ENCODE assay signal across 10 cellular contexts in the genomic region with DNA sequence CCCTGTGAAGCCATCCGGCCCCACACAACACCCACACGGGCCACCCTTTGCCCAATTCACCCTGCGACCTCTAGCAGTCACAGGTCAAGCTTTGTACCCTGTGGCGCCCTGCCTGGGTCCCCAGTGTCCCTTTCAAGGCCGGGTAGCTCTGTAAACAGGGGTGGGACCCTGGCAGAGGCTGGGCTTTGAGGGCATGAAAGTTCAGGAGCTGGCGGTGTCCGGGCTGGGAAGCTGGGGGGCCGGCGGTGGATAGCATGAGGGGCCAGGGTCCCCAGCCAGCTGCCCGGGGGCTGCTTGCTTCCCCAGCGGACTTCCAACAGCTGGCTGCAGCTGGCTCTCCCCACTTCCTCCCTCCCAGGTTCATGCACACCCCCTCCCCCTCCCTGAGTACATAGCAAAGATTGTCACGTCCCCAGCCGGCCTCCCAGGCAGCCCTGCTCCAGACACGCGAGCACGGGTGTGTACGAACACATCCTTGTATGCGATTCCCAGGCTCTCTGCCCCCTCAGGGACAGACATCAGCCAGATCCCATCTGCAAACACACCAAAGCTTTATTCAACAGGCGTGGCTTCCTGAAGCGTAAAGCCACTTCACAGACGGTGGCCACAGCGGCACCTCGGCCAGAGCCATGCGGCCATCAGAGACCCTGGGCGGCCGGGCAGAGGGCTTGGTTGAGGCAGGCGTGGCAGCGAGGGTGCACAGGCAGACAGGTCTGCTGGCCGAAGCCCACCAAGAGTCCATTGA. TPM values are rescaled to one million over a fixed set of nuclear protein-coding genes. Genes with fewer than 3 reads are reported as not detected.
A peak's percentile ranks its signal among the peaks of the same experiment; 100 is the strongest.
DNase-seq lines count a peak whose midpoint lies in the region; ATAC-seq and TF ChIP-seq lines count a peak whose summit lies in the region.
"Had no signal": no experiment of that assay in that cellular context is flagged by ENCODE, and none has a peak within 500 bp of the region (broad histone marks: within the 10 kb centered on the region; RNA-seq: fewer than 3 reads in every experiment).

No MANE protein-coding gene starts in this region.

- H3K27ac Mint-ChIP-seq in activated naive CD8-positive, alpha-beta T cell treated with anti-CD3 and anti-CD28 coated beads, Interleukin-2, amount 10 ng/mL, durations not matched to agents 7 days and 5 days, result peak overlapping the region; percentile 51
- no peak overlapping the region for H3K27ac Mint-ChIP-seq in activated naive CD8-positive, alpha-beta T cell treated with anti-CD3 and anti-CD28 coated beads for 36 hours
- H3K27ac Mint-ChIP-seq in activated CD4-positive, alpha-beta memory T cell treated with anti-CD3 and anti-CD28 coated beads for 36 hours, result no peak overlapping the region
- H3K27ac Mint-ChIP-seq: activated CD8-positive, alpha-beta memory T cell treated with anti-CD3 and anti-CD28 coated beads, Interleukin-2, amount 10 ng/mL, durations not matched to agents 7 days and 5 days had no signal

- no peaks in the 10 kb centered on the region for H3K36me3 Mint-ChIP-seq in activated naive CD8-positive, alpha-beta T cell treated with anti-CD3 and anti-CD28 coated beads, Interleukin-2, amount 10 ng/mL, durations not matched to agents 7 days and 5 days
- no peaks in the 10 kb centered on the region for H3K36me3 Mint-ChIP-seq in activated naive CD8-positive, alpha-beta T cell treated with anti-CD3 and anti-CD28 coated beads for 36 hours
- no peaks in the 10 kb centered on the region for H3K36me3 Mint-ChIP-seq in activated CD4-positive, alpha-beta memory T cell treated with anti-CD3 and anti-CD28 coated beads for 36 hours
- H3K36me3 Mint-ChIP-seq: activated CD8-positive, alpha-beta memory T cell treated with anti-CD3 and anti-CD28 coated beads, Interleukin-2, amount 10 ng/mL, durations not matched to agents 7 days and 5 days had no signal

- no peaks in the 10 kb centered on the region for H3K27me3 ChIP-seq in lower lobe of right lung (ENCODE audit: low read depth)

- H3K9me3 Mint-ChIP-seq in activated naive CD8-positive, alpha-beta T cell treated with anti-CD3 and anti-CD28 coated beads, Interleukin-2, amount 10 ng/mL, durations not matched to agents 7 days and 5 days, result no peaks in the 10 kb centered on the region
- H3K9me3 Mint-ChIP-seq in activated naive CD8-positive, alpha-beta T cell treated with anti-CD3 and anti-CD28 coated beads for 36 hours, result no peaks in the 10 kb centered on the region
- H3K9me3 Mint-ChIP-seq in activated CD4-positive, alpha-beta memory T cell treated with anti-CD3 and anti-CD28 coated beads for 36 hours, result no peaks in the 10 kb centered on the region

- peaks cover 96% of the 10 kb centered on the region for H3K4me1 ChIP-seq in lower lobe of right lung
- H3K4me1 ChIP-seq in urinary bladder (ENCODE audit: insufficient read depth), result peaks cover 4% of the 10 kb centered on the region

- CTCF ChIA-PET in activated CD4-positive, alpha-beta memory T cell treated with anti-CD3 and anti-CD28 coated beads for 36 hours (lab: Charles Lee), result no interaction called here

- no peaks in the 10 kb centered on the region for H3K4me1 Mint-ChIP-seq in activated naive CD8-positive, alpha-beta T cell treated with anti-CD3 and anti-CD28 coated beads, Interleukin-2, amount 10 ng/mL, durations not matched to agents 7 days and 5 days
- H3K4me1 Mint-ChIP-seq in activated naive CD8-positive, alpha-beta T cell treated with anti-CD3 and anti-CD28 coated beads for 36 hours, result no peaks in the 10 kb centered on the region
- H3K4me1 Mint-ChIP-seq in activated CD4-positive, alpha-beta memory T cell treated with anti-CD3 and anti-CD28 coated beads for 36 hours (ENCODE audit: low read depth), result no peaks in the 10 kb centered on the region
- H3K4me1 Mint-ChIP-seq: activated CD8-positive, alpha-beta memory T cell treated with anti-CD3 and anti-CD28 coated beads, Interleukin-2, amount 10 ng/mL, durations not matched to agents 7 days and 5 days had no signal

- H3K27me3 Mint-ChIP-seq in activated naive CD8-positive, alpha-beta T cell treated with anti-CD3 and anti-CD28 coated beads, Interleukin-2, amount 10 ng/mL, durations not matched to agents 7 days and 5 days, result no peaks in the 10 kb centered on the region
- H3K27me3 Mint-ChIP-seq in activated naive CD8-positive, alpha-beta T cell treated with anti-CD3 and anti-CD28 coated beads for 36 hours, result no peaks in the 10 kb centered on the region
- no peaks in the 10 kb centered on the region for H3K27me3 Mint-ChIP-seq in activated CD4-positive, alpha-beta memory T cell treated with anti-CD3 and anti-CD28 coated beads for 36 hours
- H3K27me3 Mint-ChIP-seq: activated CD8-positive, alpha-beta memory T cell treated with anti-CD3 and anti-CD28 coated beads, Interleukin-2, amount 10 ng/mL, durations not matched to agents 7 days and 5 days had no signal

- H3K4me3 Mint-ChIP-seq in activated naive CD8-positive, alpha-beta T cell treated with anti-CD3 and anti-CD28 coated beads, Interleukin-2, amount 10 ng/mL, durations not matched to agents 7 days and 5 days, result no peak overlapping the region
- H3K4me3 Mint-ChIP-seq in activated naive CD8-positive, alpha-beta T cell treated with anti-CD3 and anti-CD28 coated beads for 36 hours, result no peak overlapping the region
- no peak overlapping the region for H3K4me3 Mint-ChIP-seq in activated CD4-positive, alpha-beta memory T cell treated with anti-CD3 and anti-CD28 coated beads for 36 hours
- H3K4me3 Mint-ChIP-seq: activated CD8-positive, alpha-beta memory T cell treated with anti-CD3 and anti-CD28 coated beads, Interleukin-2, amount 10 ng/mL, durations not matched to agents 7 days and 5 days had no signal

- no peaks in the 10 kb centered on the region for H3K9me3 ChIP-seq in lower lobe of right lung

- DNase-seq in activated naive CD8-positive, alpha-beta T cell treated with anti-CD3 and anti-CD28 coated beads, Interleukin-2, amount 10 ng/mL, durations not matched to agents 7 days and 5 days, result no peak
- no peak for DNase-seq in activated naive CD8-positive, alpha-beta T cell treated with anti-CD3 and anti-CD28 coated beads for 36 hours
- DNase-seq in choroid plexus epithelial cell (ENCODE audit: low read depth) (peak; percentile 79), lower lobe of right lung (peak; percentile 83), SKM-1 (lab: John Stamatoyannopoulos, UW; ENCODE audit: unreplicated experiment) (no peak)
- DNase-seq in activated CD4-positive, alpha-beta memory T cell treated with anti-CD3 and anti-CD28 coated beads for 36 hours, result no peak
- DNase-seq: activated CD8-positive, alpha-beta memory T cell treated with anti-CD3 and anti-CD28 coated beads, Interleukin-2, amount 10 ng/mL, durations not matched to agents 7 days and 5 days; DND-41 had no signal

- no peak for TF ChIP-seq CTCF in choroid plexus epithelial cell (conservative IDR thresholded peaks at IDR 0.05; ENCODE audit: low read depth, low read length)
- TF ChIP-seq CTCF in lower lobe of right lung (IDR thresholded peaks at IDR 0.05), result no peak

- POLR2A ChIA-PET in activated naive CD8-positive, alpha-beta T cell treated with anti-CD3 and anti-CD28 coated beads, Interleukin-2, amount 10 ng/mL, durations not matched to agents 7 days and 5 days (lab: Charles Lee), result no interaction called here
- POLR2A ChIA-PET in activated CD4-positive, alpha-beta memory T cell treated with anti-CD3 and anti-CD28 coated beads for 36 hours (lab: Charles Lee), result no interaction called here

- peaks cover 33% of the 10 kb centered on the region for H3K36me3 ChIP-seq in lower lobe of right lung
- no peaks in the 10 kb centered on the region for H3K36me3 ChIP-seq in urinary bladder (ENCODE audit: insufficient read depth)

- no peak for ATAC-seq in activated naive CD8-positive, alpha-beta T cell treated with anti-CD3 and anti-CD28 coated beads, Interleukin-2, amount 10 ng/mL, durations not matched to agents 7 days and 5 days (ENCODE audit: low read depth)
- ATAC-seq in lower lobe of right lung (peak in 1 of 2 donors; percentile 42), GM18517 (IDR thresholded peaks at IDR 0.05; ENCODE audit: unreplicated experiment) (no peak)
- ATAC-seq: activated CD8-positive, alpha-beta memory T cell treated with anti-CD3 and anti-CD28 coated beads, Interleukin-2, amount 10 ng/mL, durations not matched to agents 7 days and 5 days had no signal

- intact Hi-C loops in lower lobe of right lung (cut with DNase I), result no loop called here
- intact Hi-C loops in activated CD4-positive, alpha-beta memory T cell treated with anti-CD3 and anti-CD28 coated beads for 36 hours (cut with micrococcal nuclease), result no loop called here

- no peak overlapping the region for H3K4me3 ChIP-seq in choroid plexus epithelial cell (ENCODE audit: low read depth, low read length)
- H3K4me3 ChIP-seq in lower lobe of right lung, result peak overlapping the region; percentile 31
- no peak overlapping the region for H3K4me3 ChIP-seq in urinary bladder (ENCODE audit: low read depth, low read length)

- H3K27ac ChIP-seq in lower lobe of right lung (peak overlapping the region; percentile 92), urinary bladder (ENCODE audit: low read depth) (peak overlapping the region; percentile 95)

- 35% methylated on average over 29 of the region's 29 CpGs for WGBS in urinary bladder

RNA-seq across cellular contexts. Expression of a gene that starts 8.2 kb away (rescaled TPM):
- 10 to 100 TPM; 19.4 to 20.7 TPM for total RNA-seq in activated naive CD8-positive, alpha-beta T cell treated with anti-CD3 and anti-CD28 coated beads, Interleukin-2, amount 10 ng/mL, durations not matched to agents 7 days and 5 days
- total RNA-seq in activated naive CD8-positive, alpha-beta T cell treated with anti-CD3 and anti-CD28 coated beads for 36 hours, result 10 to 100 TPM; 30.6 to 32.0 TPM
- total RNA-seq in lower lobe of right lung (24.3 TPM), urinary bladder (13.7 TPM)
- 28.5 TPM for polyA plus RNA-seq in urinary bladder
- total RNA-seq in activated CD4-positive, alpha-beta memory T cell treated with anti-CD3 and anti-CD28 coated beads for 36 hours, result 10 to 100 TPM; 24.3 to 26.2 TPM

RNA-seq across cellular contexts. Expression of a gene that starts 8.3 kb away (rescaled TPM):
- total RNA-seq in activated naive CD8-positive, alpha-beta T cell treated with anti-CD3 and anti-CD28 coated beads, Interleukin-2, amount 10 ng/mL, durations not matched to agents 7 days and 5 days, result 100 to 1,000 TPM; 113 to 125 TPM
- total RNA-seq in activated naive CD8-positive, alpha-beta T cell treated with anti-CD3 and anti-CD28 coated beads for 36 hours, result 10 to 100 TPM; 52.3 to 57.5 TPM
- 123 TPM for total RNA-seq in lower lobe of right lung
- total RNA-seq in urinary bladder, result 50.2 TPM
- 55.9 TPM for polyA plus RNA-seq in urinary bladder
- total RNA-seq in activated CD4-positive, alpha-beta memory T cell treated with anti-CD3 and anti-CD28 coated beads for 36 hours, result 10 to 100 TPM; 56.6 to 63.9 TPM

RNA-seq across cellular contexts. Expression of a gene that starts 12.8 kb away (rescaled TPM):
- total RNA-seq in activated naive CD8-positive, alpha-beta T cell treated with anti-CD3 and anti-CD28 coated beads, Interleukin-2, amount 10 ng/mL, durations not matched to agents 7 days and 5 days, result 1 to 10 TPM; 4.2 to 4.3 TPM
- total RNA-seq in activated naive CD8-positive, alpha-beta T cell treated with anti-CD3 and anti-CD28 coated beads for 36 hours, result 1 to 10 TPM; 2.4 to 3.7 TPM
- total RNA-seq in lower lobe of right lung (343 TPM), urinary bladder (25.9 TPM)
- 111 TPM for polyA plus RNA-seq in urinary bladder
- 1 to 10 TPM; 1.1 to 1.4 TPM for total RNA-seq in activated CD4-positive, alpha-beta memory T cell treated with anti-CD3 and anti-CD28 coated beads for 36 hours

RNA-seq across cellular contexts. Expression of a gene that starts 19.9 kb away (rescaled TPM):
- under 1 TPM in 1 of 2 experiments, not detected in 1; 0.42 TPM for total RNA-seq in activated naive CD8-positive, alpha-beta T cell treated with anti-CD3 and anti-CD28 coated beads, Interleukin-2, amount 10 ng/mL, durations not matched to agents 7 days and 5 days
- 10 to 100 TPM; 29.1 to 34.2 TPM for total RNA-seq in activated naive CD8-positive, alpha-beta T cell treated with anti-CD3 and anti-CD28 coated beads for 36 hours
- total RNA-seq in lower lobe of right lung, result not detected
- total RNA-seq in urinary bladder, result not detected
- polyA plus RNA-seq in urinary bladder, result 0.08 TPM
- 1 to 10 TPM; 1.3 to 2.0 TPM for total RNA-seq in activated CD4-positive, alpha-beta memory T cell treated with anti-CD3 and anti-CD28 coated beads for 36 hours

RNA-seq across cellular contexts. Expression of a gene that starts 29.8 kb away (rescaled TPM):
- total RNA-seq in activated naive CD8-positive, alpha-beta T cell treated with anti-CD3 and anti-CD28 coated beads, Interleukin-2, amount 10 ng/mL, durations not matched to agents 7 days and 5 days, result 10 to 100 TPM; 67.8 to 77.1 TPM
- total RNA-seq in activated naive CD8-positive, alpha-beta T cell treated with anti-CD3 and anti-CD28 coated beads for 36 hours, result 10 to 100 TPM; 98.3 to 99.8 TPM
- 27.2 TPM for total RNA-seq in lower lobe of right lung
- 6.3 TPM for total RNA-seq in urinary bladder
- 38.4 TPM for polyA plus RNA-seq in urinary bladder
- 10 to 100 TPM; 67.2 to 67.6 TPM for total RNA-seq in activated CD4-positive, alpha-beta memory T cell treated with anti-CD3 and anti-CD28 coated beads for 36 hours

Comparison
In these comparisons a context has a peak if more than half of its experiments do, and no peak if none do; other contexts are left out.
1. DNase-seq: peak in choroid plexus epithelial cell (single experiment) and lower lobe of right lung (single experiment); none in activated naive CD8-positive, alpha-beta T cell treated with anti-CD3 and anti-CD28 coated beads, Interleukin-2, amount 10 ng/mL, durations not matched to agents 7 days and 5 days (single experiment), activated naive CD8-positive, alpha-beta T cell treated with anti-CD3 and anti-CD28 coated beads for 36 hours (single experiment), SKM-1 (single experiment) and activated CD4-positive, alpha-beta memory T cell treated with anti-CD3 and anti-CD28 coated beads for 36 hours (single experiment).
2. RNA of a gene that starts 12.8 kb away (total RNA-seq): 343 TPM in lower lobe of right lung (single experiment); 25.9 TPM in urinary bladder (single experiment), 4.2 to 4.3 TPM in activated naive CD8-positive, alpha-beta T cell treated with anti-CD3 and anti-CD28 coated beads, Interleukin-2, amount 10 ng/mL, durations not matched to agents 7 days and 5 days, 2.4 to 3.7 TPM in activated naive CD8-positive, alpha-beta T cell treated with anti-CD3 and anti-CD28 coated beads for 36 hours and 1.1 to 1.4 TPM in activated CD4-positive, alpha-beta memory T cell treated with anti-CD3 and anti-CD28 coated beads for 36 hours; every median in the first group is over 10 times any median in the second.